In the genomic region with DNA sequence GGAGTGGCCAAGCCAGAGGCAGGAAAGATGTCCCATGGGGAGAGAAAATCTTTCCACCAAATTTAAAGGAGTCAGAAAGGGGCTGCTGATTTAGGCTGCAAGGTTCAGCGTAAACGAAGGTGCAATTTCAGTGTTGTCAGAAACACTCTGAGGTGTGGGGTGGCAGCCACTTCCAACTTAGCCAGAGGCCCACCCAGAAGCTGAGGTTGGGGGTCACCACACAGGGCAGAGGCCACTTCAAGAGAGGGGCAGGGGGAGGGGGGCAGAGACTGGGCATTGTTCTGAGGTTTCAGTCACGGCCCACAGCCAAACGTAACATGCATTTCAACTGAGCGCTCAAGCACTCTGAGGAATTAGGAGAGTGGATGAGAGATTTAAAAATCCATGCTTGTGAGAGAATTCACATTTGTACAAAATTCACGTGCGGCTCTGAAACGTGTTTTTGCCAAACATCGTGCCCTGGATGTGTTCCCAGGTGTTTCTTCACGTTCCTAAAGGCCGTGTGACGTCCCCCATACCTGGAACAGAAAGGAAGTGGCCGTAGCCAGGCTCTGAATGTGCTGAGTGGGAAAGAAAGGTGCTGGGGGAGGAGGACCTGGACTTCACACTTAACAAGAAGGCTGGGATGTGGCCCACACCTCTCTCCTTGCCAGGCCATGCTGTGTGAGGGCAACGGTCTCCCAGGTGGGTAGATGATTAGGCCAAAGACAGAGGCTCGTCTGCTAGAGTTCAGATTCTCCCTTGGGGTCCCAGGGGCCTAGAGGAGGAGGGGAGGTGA, we compare ENCODE assay signal across 17 cellular contexts. TPM values are rescaled to one million over a fixed set of nuclear protein-coding genes. Genes with fewer than 3 reads are reported as not detected.
DNase-seq lines count a peak whose midpoint lies in the region; ATAC-seq, FAIRE-seq and TF ChIP-seq lines count a peak whose summit lies in the region.
"Had no signal": no experiment of that assay in that cellular context is flagged by ENCODE, and none has a peak within 500 bp of the region (broad histone marks: within the 10 kb centered on the region; RNA-seq: fewer than 3 reads in every experiment).

No MANE protein-coding gene starts in this region.

- 0 out of 2 replicates have a peak overlapping the region, but pooled peaks have one; percentile 53 for H2AK5ac ChIP-seq in H1 (ENCODE audit: low read depth, low read length)

- peak; percentile 56 for DNase-seq in natural killer cell treated with Interleukin-12 subunit alpha and Interleukin-12 subunit beta and Interleukin-15 and Interleukin-18, amount 100 ng/mL, for 72 hours (ENCODE audit: low spot score)
- DNase-seq in natural killer cell (no peak), H1 (ENCODE audit: low read depth in 1 of 2, low spot score in 2 of 2) (no peak), nephron progenitor cell (no peak), NCI-H1417 (lab: John Stamatoyannopoulos, UW) (no peak), COLO668 (lab: John Stamatoyannopoulos, UW; ENCODE audit: unreplicated experiment) (no peak), body of pancreas (no peak), HT-29 (ENCODE audit: low spot score) (no peak)
- DNase-seq: CD4-positive, CD25-positive, alpha-beta regulatory T cell; NCI-H1417 treated with DMSO at 0.1 percent for 48 hours; NCI-H2029; NCI-H2171; NCI-H446 treated with DMSO at 0.1 percent for 48 hours; NCI-H748 treated with DMSO at 0.1 percent for 48 hours; OCI-M1; RPMI8226 had no signal

- H2BK15ac ChIP-seq in H1 (ENCODE audit: low read length): no peak overlapping the region

- no peak overlapping the region for H3K9ac ChIP-seq in H1 (replicated peaks in 1 of 4; ENCODE audit: extremely low read depth in 1 of 4, low read depth in 3 of 4, low read length in 3 of 4)

- H4K5ac ChIP-seq in H1 (ENCODE audit: insufficient read length, low read depth, low read length): no peak overlapping the region

- intact Hi-C loops in natural killer cell (cut with micrococcal nuclease): no loop called here
- intact Hi-C loops in body of pancreas (cut with DNase I): no loop called here

- TF ChIP-seq CTCF in natural killer cell (IDR thresholded peaks at IDR 0.05) (no peak), H1 (IDR thresholded peaks at IDR 0.05; ENCODE audit: control extremely low read depth in 1 of 3, insufficient read depth in 1 of 3, low read depth in 1 of 3, low read length in 3 of 3) (no peak), nephron progenitor cell (IDR thresholded peaks at IDR 0.05) (no peak), body of pancreas (IDR thresholded peaks at IDR 0.05) (no peak)

- no peak overlapping the region for H3K56ac ChIP-seq in H1 (replicated peaks; ENCODE audit: insufficient read length, low read depth, low read length)

- TF ChIP-seq EP300 in H1 (IDR thresholded peaks at IDR 0.05; ENCODE audit: borderline replicate concordance in 1 of 2, low read depth in 2 of 2, low read length in 2 of 2): no peak

- H2BK20ac ChIP-seq in H1 (ENCODE audit: low read length): 0 out of 2 replicates have a peak overlapping the region, but pooled peaks have one; percentile 32

- 88% methylated on average over 15 of the region's 15 CpGs; no CpG with 5 or more reads in 1 of the 2 experiments for WGBS in H1 (ENCODE audit: extremely low coverage in 1 of 2, insufficient coverage in 1 of 2, insufficient read length in 1 of 2, insufficient replicate concordance in 2 of 2, low coverage in 1 of 2, low lambda C conversion rate in 2 of 2, missing lambda C conversion rate in 1 of 2), 2 experiments
- 85 to 90% methylated on average over 13 to 15 of the region's 15 CpGs for WGBS in body of pancreas, 2 donors

- peaks cover 3 to 10% (median 4%) of the 10 kb centered on the region in 4 experiments for H3K4me1 ChIP-seq in H1 (replicated peaks in 1 of 4; ENCODE audit: control insufficient read depth in 3 of 4, insufficient read depth in 4 of 4, low read length in 3 of 4)
- peaks cover 17% of the 10 kb centered on the region for H3K4me1 ChIP-seq in body of pancreas

- H3K27ac Mint-ChIP-seq in natural killer cell treated with Interleukin-12 subunit alpha and Interleukin-12 subunit beta and Interleukin-15 and Interleukin-18, amount 100 ng/mL, for 72 hours: no peak overlapping the region
- H3K27ac Mint-ChIP-seq in natural killer cell: no peak overlapping the region
- H3K27ac Mint-ChIP-seq in nephron progenitor cell: no peak overlapping the region
- H3K27ac Mint-ChIP-seq: CD4-positive, CD25-positive, alpha-beta regulatory T cell had no signal

- no peak overlapping the region for H3K18ac ChIP-seq in H1 (ENCODE audit: extremely low read depth, low read length)

- H3K4ac ChIP-seq in H1 (replicated peaks; ENCODE audit: insufficient read length, low read depth, low read length): no peak overlapping the region

- H2BK5ac ChIP-seq in H1 (ENCODE audit: low read depth, low read length): no peak overlapping the region; the same call in 1 of the 2 replicates

- H3K14ac ChIP-seq in H1 (ENCODE audit: insufficient read length): no peak overlapping the region

- H2BK12ac ChIP-seq in H1 (ENCODE audit: low read depth, low read length): no peak overlapping the region

- H3K4me1 Mint-ChIP-seq in natural killer cell treated with Interleukin-12 subunit alpha and Interleukin-12 subunit beta and Interleukin-15 and Interleukin-18, amount 100 ng/mL, for 72 hours (ENCODE audit: low read depth in 2 of 2): peaks cover 0 to 3% of the 10 kb centered on the region in 2 donors
- peaks cover 4 to 5% of the 10 kb centered on the region in 2 donors for H3K4me1 Mint-ChIP-seq in natural killer cell
- peaks cover 41% of the 10 kb centered on the region for H3K4me1 Mint-ChIP-seq in nephron progenitor cell

- no peak for FAIRE-seq in H1 (lab: Jason Lieb, UNC)
- FAIRE-seq: A549 had no signal

- no peaks in the 10 kb centered on the region for H3K9me3 Mint-ChIP-seq in natural killer cell treated with Interleukin-12 subunit alpha and Interleukin-12 subunit beta and Interleukin-15 and Interleukin-18, amount 100 ng/mL, for 72 hours
- H3K9me3 Mint-ChIP-seq in natural killer cell (no peaks in the 10 kb centered on the region), nephron progenitor cell (peaks cover 3% of the 10 kb centered on the region)

- H3K36me3 ChIP-seq in H1 (ENCODE audit: control insufficient read depth in 2 of 4, insufficient read depth in 4 of 4, low read length in 3 of 4): no peaks in the 10 kb centered on the region
- H3K36me3 ChIP-seq in body of pancreas (replicated peaks in 1 of 2; ENCODE audit: insufficient read depth in 1 of 2, low read depth in 2 of 2): no peaks in the 10 kb centered on the region

- H3K9me3 ChIP-seq in H1 (ENCODE audit: insufficient read depth in 2 of 2, low read depth in 1 of 2, low read length in 1 of 2) (no peaks in the 10 kb centered on the region), body of pancreas (no peaks in the 10 kb centered on the region)
- H3K9me3 ChIP-seq: A549 had no signal

- peaks cover 11% of the 10 kb centered on the region; the same call in 1 of the 2 replicates for H3K23me2 ChIP-seq in H1 (ENCODE audit: low read depth, low read length)

- no peak overlapping the region for H3K4me3 Mint-ChIP-seq in natural killer cell treated with Interleukin-12 subunit alpha and Interleukin-12 subunit beta and Interleukin-15 and Interleukin-18, amount 100 ng/mL, for 72 hours
- H3K4me3 Mint-ChIP-seq in natural killer cell: no peak overlapping the region
- H3K4me3 Mint-ChIP-seq in nephron progenitor cell: peak overlapping the region; percentile 27

- no peak overlapping the region for H2BK120ac ChIP-seq in H1 (replicated peaks; ENCODE audit: low read depth, low read length)

- H4K91ac ChIP-seq in H1 (replicated peaks; ENCODE audit: insufficient read length, low read length): no peak overlapping the region

- H3K4me3 ChIP-seq in H1 (ENCODE audit: extremely low read depth in 1 of 4, insufficient read depth in 2 of 4, low read depth in 3 of 4, low read length in 4 of 4) (no peak overlapping the region), body of pancreas (no peak overlapping the region)
- H3K4me3 ChIP-seq: A549 had no signal

- H3K27me3 ChIP-seq in H1 (replicated peaks in 1 of 4; ENCODE audit: control insufficient read depth in 3 of 4, extremely low read depth in 1 of 4, insufficient read depth in 3 of 4, low read length in 3 of 4) (peaks cover 18 to 35% (median 30%) of the 10 kb centered on the region in 4 experiments), body of pancreas (no peaks in the 10 kb centered on the region)

- no peak for TF ChIP-seq POLR2A in H1 (IDR thresholded peaks at IDR 0.05; ENCODE audit: control extremely low read depth in 1 of 2, low read depth in 2 of 2, low read length in 2 of 2)
- no peak for TF ChIP-seq POLR2A in body of pancreas (IDR thresholded peaks at IDR 0.05)

- POLR2A ChIA-PET in H1 (lab: Charles Lee; ENCODE audit: partially characterized antibody): no interaction called here

- no peaks in the 10 kb centered on the region for H3K36me3 Mint-ChIP-seq in natural killer cell treated with Interleukin-12 subunit alpha and Interleukin-12 subunit beta and Interleukin-15 and Interleukin-18, amount 100 ng/mL, for 72 hours
- H3K36me3 Mint-ChIP-seq in natural killer cell (no peaks in the 10 kb centered on the region), nephron progenitor cell (ENCODE audit: low read depth) (no peaks in the 10 kb centered on the region)
- H3K36me3 Mint-ChIP-seq: CD4-positive, CD25-positive, alpha-beta regulatory T cell had no signal

- peaks cover 4 to 7% of the 10 kb centered on the region in 2 donors for H3K27me3 Mint-ChIP-seq in natural killer cell treated with Interleukin-12 subunit alpha and Interleukin-12 subunit beta and Interleukin-15 and Interleukin-18, amount 100 ng/mL, for 72 hours
- H3K27me3 Mint-ChIP-seq in natural killer cell (ENCODE audit: low read depth in 2 of 2): peaks cover 5 to 12% of the 10 kb centered on the region in 2 donors
- H3K27me3 Mint-ChIP-seq in nephron progenitor cell (ENCODE audit: low read depth, poor library complexity): peaks cover 46% of the 10 kb centered on the region

- H2AFZ ChIP-seq in H1 (ENCODE audit: low read length): no peak overlapping the region

- TF ChIP-seq RAD21 in H1 (IDR thresholded peaks at IDR 0.05 in 1 of 2, conservative IDR thresholded peaks at IDR 0.05 in 1 of 2; ENCODE audit: low read depth in 2 of 2, low read length in 2 of 2): no peak

- H3K4me2 ChIP-seq in H1 (ENCODE audit: insufficient read depth in 1 of 2, low read depth in 2 of 2, low read length in 2 of 2): no peak overlapping the region
- H3K4me2 ChIP-seq: A549 had no signal

- ATAC-seq in natural killer cell treated with Interleukin-12 subunit alpha and Interleukin-12 subunit beta and Interleukin-15 and Interleukin-18, amount 100 ng/mL, for 72 hours: no peak
- ATAC-seq in natural killer cell (no peak), body of pancreas (no peak)
- ATAC-seq: A549 had no signal

- no peaks in the 10 kb centered on the region for H3K79me1 ChIP-seq in H1 (ENCODE audit: low read depth, low read length)

- H4K20me1 ChIP-seq in H1 (replicated peaks in 1 of 2; ENCODE audit: control insufficient read depth in 1 of 2, insufficient read depth in 2 of 2, low read length in 2 of 2): no peaks in the 10 kb centered on the region

- H4K8ac ChIP-seq in H1 (ENCODE audit: extremely low read depth, insufficient read depth, low read length): peak overlapping the region; percentile 69

- H3K27ac ChIP-seq in H1 (ENCODE audit: low read depth, low read length) (no peak overlapping the region; the same call in 1 of the 2 replicates), body of pancreas (no peak overlapping the region)
- H3K27ac ChIP-seq: A549 had no signal

- H3K79me2 ChIP-seq in H1 (ENCODE audit: control insufficient read depth in 1 of 2, insufficient read depth in 2 of 2, low read length in 2 of 2): no peaks in the 10 kb centered on the region

- CTCF ChIA-PET in H1 (lab: Charles Lee; ENCODE audit: partially characterized antibody): interaction anchor here (1.2 kb wide), 1 partner anchor 195 kb away, joined by 3 read pairs; a partner anchor contains a TSS

- H3K23ac ChIP-seq in H1 (ENCODE audit: insufficient read length): no peak overlapping the region

RNA-seq across cellular contexts. Expression of a gene that starts 19.5 kb away (rescaled TPM):
- total RNA-seq in natural killer cell treated with Interleukin-12 subunit alpha and Interleukin-12 subunit beta and Interleukin-15 and Interleukin-18, amount 100 ng/mL, for 72 hours: 1 to 10 TPM; 1.0 to 2.2 TPM
- total RNA-seq in natural killer cell (10 to 100 TPM; 11.0 to 23.7 (median 19.6) TPM), body of pancreas (10 to 100 TPM; 33.2 to 62.3 TPM)
- 33.7 and 34.7 TPM in 2 replicates for total RNA-seq in H1 (2021; fragmentation: NEBNext Ultra II Directional; extraction: Animal tissue kit (Norgen Biotek cat#: 25700))
- 37.6 and 47.9 TPM in 2 replicates for polyA plus RNA-seq in H1 (2011; rRNA removed)
- 33.5 TPM for polyA plus RNA-seq in H1 (2011; cell fraction: cytosol; rRNA removed)
- polyA plus RNA-seq in H1 (2011; cell fraction: nucleus; rRNA removed): 50.2 TPM
- polyA plus RNA-seq in H1 (2012, experiment 1 of 2): 18.3 to 27.4 TPM (median 25.2 TPM) in 4 replicates
- polyA plus RNA-seq in H1 (2012, experiment 2 of 2): 30.5 TPM
- 25.1 TPM for polyA plus RNA-seq in H1 (2013, experiment 1 of 2)
- 24.1 TPM for polyA plus RNA-seq in H1 (2013, experiment 2 of 2)
- polyA minus RNA-seq in H1 (2011; rRNA and poly(A)+ RNA removed): 14.2 and 14.4 TPM in 2 replicates
- polyA minus RNA-seq in H1 (2011; cell fraction: cytosol; rRNA and poly(A)+ RNA removed): 13.2 TPM
- polyA minus RNA-seq in H1 (2011; cell fraction: nucleus; rRNA and poly(A)+ RNA removed): 12.3 TPM
- total RNA-seq in HT-29 (2014; rRNA removed; shearing (Covaris generic)): 50.4 and 54.8 TPM in 2 replicates
- total RNA-seq: CD4-positive, CD25-positive, alpha-beta regulatory T cell had no signal
- polyA plus RNA-seq: CD4-positive, CD25-positive, alpha-beta regulatory T cell had no signal

RNA-seq across cellular contexts. Expression of a gene that starts 30.6 kb away (rescaled TPM):
- 100 to 1,000 TPM; 110 to 169 TPM for total RNA-seq in natural killer cell treated with Interleukin-12 subunit alpha and Interleukin-12 subunit beta and Interleukin-15 and Interleukin-18, amount 100 ng/mL, for 72 hours
- total RNA-seq in natural killer cell (100 to 1,000 TPM; 110 to 140 (median 135) TPM), body of pancreas (100 to 1,000 TPM; 129 to 144 TPM)
- total RNA-seq in H1 (2021; fragmentation: NEBNext Ultra II Directional; extraction: Animal tissue kit (Norgen Biotek cat#: 25700)): 159 and 162 TPM in 2 replicates
- 546 and 743 TPM in 2 replicates for polyA plus RNA-seq in H1 (2011; rRNA removed)
- 422 TPM for polyA plus RNA-seq in H1 (2011; cell fraction: cytosol; rRNA removed)
- 1,385 TPM for polyA plus RNA-seq in H1 (2011; cell fraction: nucleus; rRNA removed)
- 179 to 242 TPM (median 225 TPM) in 4 replicates for polyA plus RNA-seq in H1 (2012, experiment 1 of 2)
- polyA plus RNA-seq in H1 (2012, experiment 2 of 2): 236 TPM
- 117 TPM for polyA plus RNA-seq in H1 (2013, experiment 1 of 2)
- polyA plus RNA-seq in H1 (2013, experiment 2 of 2): 108 TPM
- polyA minus RNA-seq in H1 (2011; rRNA and poly(A)+ RNA removed): 256 and 338 TPM in 2 replicates
- polyA minus RNA-seq in H1 (2011; cell fraction: cytosol; rRNA and poly(A)+ RNA removed): 108 TPM
- polyA minus RNA-seq in H1 (2011; cell fraction: nucleus; rRNA and poly(A)+ RNA removed): 190 TPM
- total RNA-seq in HT-29 (2014; rRNA removed; shearing (Covaris generic)): 291 and 314 TPM in 2 replicates
